In the genomic region with DNA sequence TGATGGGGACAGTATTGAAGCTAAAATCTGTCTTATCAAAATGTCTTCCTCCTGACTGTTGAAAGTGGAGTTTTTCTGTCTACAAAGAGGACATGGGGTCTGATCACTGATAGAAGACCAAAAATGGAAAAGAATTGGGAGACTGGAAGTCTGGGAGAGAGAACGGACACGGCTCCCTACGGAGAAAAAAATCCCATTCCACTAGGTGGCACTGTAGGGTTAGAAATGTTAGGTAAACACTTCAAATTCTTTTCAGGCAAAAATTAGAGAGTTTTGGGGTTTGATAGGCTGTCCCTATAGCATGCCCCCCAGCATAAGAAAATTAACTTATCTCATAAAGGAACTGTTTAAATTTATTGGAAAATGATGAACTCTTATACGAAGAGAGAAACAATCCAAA, we compare ENCODE assay signal across 8 cellular contexts.
DNase-seq lines count a peak whose midpoint lies in the region; ATAC-seq and TF ChIP-seq lines count a peak whose summit lies in the region.

No MANE protein-coding gene starts in this region.

- 13 to 14% methylated on average over 4 of the region's 4 CpGs for WGBS in body of pancreas, 2 donors
- WGBS in lower leg skin, 2 donors = 9 to 13% methylated on average over 4 of the region's 4 CpGs

- H3K9me3 ChIP-seq in body of pancreas = no peaks in the 10 kb centered on the region

- no peak for TF ChIP-seq POLR2A in body of pancreas (IDR thresholded peaks at IDR 0.05)
- TF ChIP-seq POLR2A in lower leg skin (IDR thresholded peaks at IDR 0.05) = no peak

- intact Hi-C loops in body of pancreas (cut with DNase I) = no loop called here
- intact Hi-C loops in lower leg skin (cut with DNase I; ENCODE audit: low total_unique reads) = no loop called here

- ATAC-seq in body of pancreas = no peak
- ATAC-seq in GM19397 (IDR thresholded peaks at IDR 0.05; ENCODE audit: unreplicated experiment) = no peak
- ATAC-seq in GM21576 (IDR thresholded peaks at IDR 0.05; ENCODE audit: unreplicated experiment) = no peak
- no peak for ATAC-seq in GM18868 (IDR thresholded peaks at IDR 0.05; ENCODE audit: unreplicated experiment)

- no peak overlapping the region for H3K27ac ChIP-seq in body of pancreas

- no peaks in the 10 kb centered on the region for H3K36me3 ChIP-seq in body of pancreas (replicated peaks in 1 of 2; ENCODE audit: insufficient read depth in 1 of 2, low read depth in 2 of 2)

- peak; percentile 49 for DNase-seq in ELF-1 (ENCODE audit: low read depth, low spot score)
- DNase-seq in body of pancreas = peak; percentile 14 to 32 (median 25)
- peak; percentile 3 for DNase-seq in middle frontal gyrus (ENCODE audit: extremely low spot score, low spot score)
- DNase-seq in lower leg skin (ENCODE audit: low spot score in 2 of 2) = no peak

- H3K27me3 ChIP-seq in body of pancreas = no peaks in the 10 kb centered on the region

- H3K4me3 ChIP-seq in body of pancreas (no peak overlapping the region), lower leg skin (ENCODE audit: low read depth, poor library complexity, severe bottlenecking) (no peak overlapping the region)

- no peaks in the 10 kb centered on the region for H3K4me1 ChIP-seq in body of pancreas

- TF ChIP-seq CTCF in LNCAP (IDR thresholded peaks at IDR 0.05) = peak; percentile 48
- peak; percentile 24 to 63 (median 47) for TF ChIP-seq CTCF in body of pancreas (IDR thresholded peaks at IDR 0.05)
- no peak for TF ChIP-seq CTCF in lower leg skin (IDR thresholded peaks at IDR 0.05)

Comparison
In these comparisons a context has a peak if more than half of its experiments do, and no peak if none do; other contexts are left out.
1. DNase-seq: peak in ELF-1 (single experiment), body of pancreas (4 of 4) and middle frontal gyrus (single experiment); none in lower leg skin (0 of 2).
2. CTCF ChIP-seq: peak in LNCAP (single experiment) and body of pancreas (7 of 7); none in lower leg skin (0 of 3).